ENCODE assay signal across 38 cellular contexts in genomic region chrX:123713841-123714240, GRCh38. TPM values are rescaled to one million over a fixed set of nuclear protein-coding genes. Genes with fewer than 3 reads are reported as not detected.
DNase-seq lines count a peak whose midpoint lies in the region; ATAC-seq and TF ChIP-seq lines count a peak whose summit lies in the region.
"Had no signal": no experiment of that assay in that cellular context is flagged by ENCODE, and none has a peak within 500 bp of the region (broad histone marks: within the 10 kb centered on the region; RNA-seq: fewer than 3 reads in every experiment).

No MANE protein-coding gene starts in this region.

- H4K91ac ChIP-seq in IMR-90 (ENCODE audit: insufficient read depth, low read depth, low read length): no peak overlapping the region

- H3K9me3 Mint-ChIP-seq in stimulated activated naive CD8-positive, alpha-beta T cell treated with anti-CD3 and anti-CD28 coated beads, Interleukin-15, Interleukin-2, amounts not matched to agents 100 ng/mL and 50 ng/mL, for 24 hours: no peaks in the 10 kb centered on the region
- no peaks in the 10 kb centered on the region for H3K9me3 Mint-ChIP-seq in stimulated activated naive CD8-positive, alpha-beta T cell treated with anti-CD3 and anti-CD28 coated beads, Interleukin-15, amount 100 ng/mL, for 72 hours
- H3K9me3 Mint-ChIP-seq: activated CD4-positive, alpha-beta memory T cell treated with anti-CD3 and anti-CD28 coated beads, Interleukin-2, amount 10 ng/mL, durations not matched to agents 7 days and 5 days; activated naive CD8-positive, alpha-beta T cell treated with anti-CD3 and anti-CD28 coated beads, Interleukin-2, amount 10 ng/mL, durations not matched to agents 7 days and 5 days; activated T-helper 17 cell treated with anti-CD3 and anti-CD28 coated beads, Interleukin-2, amount 50 U/mL, for 72 hours; T-helper 2 cell treated with Interferon-gamma antibody and Interleukin-4, amounts not matched to agents 5 μg/mL and 100 μg/mL, for 36 hours had no signal

- no peak overlapping the region for H2BK15ac ChIP-seq in IMR-90 (ENCODE audit: low read depth, low read length)

- DNase-seq in stimulated activated naive CD8-positive, alpha-beta T cell treated with anti-CD3 and anti-CD28 coated beads, Interleukin-15, amount 100 ng/mL, for 72 hours: no peak
- DNase-seq in IMR-90 (peak; percentile 22), epithelial cell of proximal tubule (ENCODE audit: low read depth) (no peak), AG20443 (ENCODE audit: low spot score) (no peak), ovary (no peak), activated gamma-delta T cell treated with Interleukin-2 at 50 U/mL for 16 hours (no peak), retina (no peak)
- DNase-seq: activated CD4-positive, alpha-beta memory T cell treated with anti-CD3 and anti-CD28 coated beads, Interleukin-2, amount 10 ng/mL, durations not matched to agents 7 days and 5 days; activated CD4-positive, alpha-beta T cell treated with anti-CD3 and anti-CD28 coated beads for 1 hour; activated CD8-positive, alpha-beta memory T cell treated with anti-CD3 and anti-CD28 coated beads, Interleukin-2, amount 50 U/mL, for 4 hours; activated naive CD8-positive, alpha-beta T cell treated with anti-CD3 and anti-CD28 coated beads, Interleukin-2, amount 10 ng/mL, durations not matched to agents 7 days and 5 days; aorta; BE2C; Caco-2; foreskin fibroblast; GF-D8; head of caudate nucleus; islet precursor cell; left lung; MM.1S; NCI-H1105 treated with DMSO at 0.1 percent for 48 hours; NCI-H1930; NCI-H526 treated with DMSO at 0.1 percent for 48 hours; NK-92 treated with Interleukin-12 subunit alpha and Interleukin-12 subunit beta, amount 100 ng/mL, for 24 hours; SIG-M5; stimulated activated CD4-positive, alpha-beta T cell treated with anti-CD3 and anti-CD28 coated beads, Interleukin-12 subunit alpha, Interleukin-12 subunit beta, amount 100 ng/mL, for 4 hours; stimulated activated CD4-positive, alpha-beta T cell treated with anti-CD3 and anti-CD28 coated beads, Interleukin-2, amount 100 ng/mL, for 48 hours; tibial artery had no signal

- H2AFZ ChIP-seq in IMR-90 (replicated peaks; ENCODE audit: low read length, poor library complexity): no peak overlapping the region

- no peak overlapping the region for H3K4me3 ChIP-seq in IMR-90 (ENCODE audit: insufficient read depth, low read depth, low read length)
- H3K4me3 ChIP-seq in epithelial cell of proximal tubule (ENCODE audit: low read depth, low read length): peak overlapping the region; percentile 2
- H3K4me3 ChIP-seq in ovary: no peak overlapping the region
- H3K4me3 ChIP-seq: cardiac muscle cell, coronary artery, left lung, tibial artery had no signal

- H3K27me3 ChIP-seq in IMR-90 (ENCODE audit: control insufficient read depth, insufficient read depth, low read length): no peaks in the 10 kb centered on the region
- no peaks in the 10 kb centered on the region for H3K27me3 ChIP-seq in ovary
- H3K27me3 ChIP-seq: BE2C, cardiac muscle cell, left lung, tibial artery had no signal

- no peaks in the 10 kb centered on the region for H3K9me1 ChIP-seq in IMR-90 (ENCODE audit: insufficient read depth, low read length)

- H2AK9ac ChIP-seq in IMR-90 (replicated peaks; ENCODE audit: low read depth, low read length, poor library complexity): no peak overlapping the region

- no peak overlapping the region for H3K23ac ChIP-seq in IMR-90 (ENCODE audit: low read depth, low read length)

- no peaks in the 10 kb centered on the region for H3K27me3 Mint-ChIP-seq in stimulated activated naive CD8-positive, alpha-beta T cell treated with anti-CD3 and anti-CD28 coated beads, Interleukin-15, Interleukin-2, amounts not matched to agents 100 ng/mL and 50 ng/mL, for 24 hours
- no peaks in the 10 kb centered on the region for H3K27me3 Mint-ChIP-seq in stimulated activated naive CD8-positive, alpha-beta T cell treated with anti-CD3 and anti-CD28 coated beads, Interleukin-15, amount 100 ng/mL, for 72 hours
- H3K27me3 Mint-ChIP-seq: activated CD4-positive, alpha-beta memory T cell treated with anti-CD3 and anti-CD28 coated beads, Interleukin-2, amount 10 ng/mL, durations not matched to agents 7 days and 5 days; activated naive CD8-positive, alpha-beta T cell treated with anti-CD3 and anti-CD28 coated beads, Interleukin-2, amount 10 ng/mL, durations not matched to agents 7 days and 5 days; activated T-helper 17 cell treated with anti-CD3 and anti-CD28 coated beads, Interleukin-2, amount 50 U/mL, for 72 hours; memory B cell had no signal

- no peak overlapping the region for H3K9ac ChIP-seq in IMR-90 (ENCODE audit: low read depth, low read length)

- no peak overlapping the region for H2BK20ac ChIP-seq in IMR-90 (ENCODE audit: low read depth, low read length)

- no peaks in the 10 kb centered on the region for H3K36me3 ChIP-seq in IMR-90 (ENCODE audit: control insufficient read depth, insufficient read depth, low read length)
- no peaks in the 10 kb centered on the region for H3K36me3 ChIP-seq in ovary
- H3K36me3 ChIP-seq: BE2C, cardiac muscle cell, tibial artery had no signal

- H2BK5ac ChIP-seq in IMR-90 (ENCODE audit: low read depth, low read length, poor library complexity, severe bottlenecking): no peak overlapping the region

- no peak overlapping the region for H3K56ac ChIP-seq in IMR-90 (ENCODE audit: extremely low read depth, insufficient read depth, low read length)

- no TSS peak for BruUV-seq in IMR-90 (replicated peaks; lab: Mats Ljungman, UMichigan)

- no peaks in the 10 kb centered on the region for H3K79me1 ChIP-seq in IMR-90 (ENCODE audit: low read depth in 1 of 2, low read length in 2 of 2)

- H3K27ac ChIP-seq in IMR-90 (ENCODE audit: insufficient read depth, low read length): peak overlapping the region; percentile 35; the same call in 1 of the 2 replicates
- H3K27ac ChIP-seq in ovary: no peak overlapping the region
- H3K27ac ChIP-seq: cardiac muscle cell, coronary artery, HL-60, left lung, tibial artery had no signal

- peaks cover 29% of the 10 kb centered on the region for H3K4me1 Mint-ChIP-seq in stimulated activated naive CD8-positive, alpha-beta T cell treated with anti-CD3 and anti-CD28 coated beads, Interleukin-15, Interleukin-2, amounts not matched to agents 100 ng/mL and 50 ng/mL, for 24 hours (ENCODE audit: low read depth)
- peaks cover 24% of the 10 kb centered on the region for H3K4me1 Mint-ChIP-seq in stimulated activated naive CD8-positive, alpha-beta T cell treated with anti-CD3 and anti-CD28 coated beads, Interleukin-15, amount 100 ng/mL, for 72 hours

- H4K5ac ChIP-seq in IMR-90 (ENCODE audit: low read depth, low read length): no peak overlapping the region

- no peak overlapping the region for H2BK120ac ChIP-seq in IMR-90 (ENCODE audit: low read depth, low read length)

- dilution Hi-C loops in IMR-90 (cut with HindIII; ENCODE audit: low sequenced_read_pairs, unreplicated experiment): no loop called here

- H4K20me1 ChIP-seq in IMR-90 (ENCODE audit: insufficient read depth, low read length): peaks cover 17% of the 10 kb centered on the region

- TF ChIP-seq EP300 in ovary (IDR thresholded peaks at IDR 0.05): no peak

- TF ChIP-seq CTCF in IMR-90 (conservative IDR thresholded peaks at IDR 0.05; ENCODE audit: low read depth, low read length) (no peak), epithelial cell of proximal tubule (conservative IDR thresholded peaks at IDR 0.05; ENCODE audit: low read depth, low read length) (no peak), ovary (IDR thresholded peaks at IDR 0.05) (no peak)

- H3K4me3 Mint-ChIP-seq in stimulated activated naive CD8-positive, alpha-beta T cell treated with anti-CD3 and anti-CD28 coated beads, Interleukin-15, Interleukin-2, amounts not matched to agents 100 ng/mL and 50 ng/mL, for 24 hours: no peak overlapping the region
- no peak overlapping the region for H3K4me3 Mint-ChIP-seq in stimulated activated naive CD8-positive, alpha-beta T cell treated with anti-CD3 and anti-CD28 coated beads, Interleukin-15, amount 100 ng/mL, for 72 hours
- H3K4me3 Mint-ChIP-seq: activated CD4-positive, alpha-beta memory T cell treated with anti-CD3 and anti-CD28 coated beads, Interleukin-2, amount 10 ng/mL, durations not matched to agents 7 days and 5 days; activated naive CD8-positive, alpha-beta T cell treated with anti-CD3 and anti-CD28 coated beads, Interleukin-2, amount 10 ng/mL, durations not matched to agents 7 days and 5 days; activated T-helper 17 cell treated with anti-CD3 and anti-CD28 coated beads, Interleukin-2, amount 50 U/mL, for 72 hours; memory B cell; neural crest cell; T-helper 2 cell treated with Interferon-gamma antibody and Interleukin-4, amounts not matched to agents 5 μg/mL and 100 μg/mL, for 36 hours had no signal

- POLR2A ChIA-PET in IMR-90 (lab: Charles Lee; ENCODE audit: unreplicated experiment): no interaction called here

- CTCF ChIA-PET in IMR-90 (lab: Yijun Ruan, JAX): no interaction called here

- H3K18ac ChIP-seq in IMR-90 (ENCODE audit: low read depth, low read length): no peak overlapping the region

- intact Hi-C loops in IMR-90 (cut with micrococcal nuclease) (no loop called here), ovary (cut with DNase I) (loop anchor here in 1 of 4 donors (2.0 kb wide), 1 partner anchor 31 kb away; no protein-coding TSS in a partner anchor)

- no peak overlapping the region for H3K4ac ChIP-seq in IMR-90 (ENCODE audit: low read depth, low read length)

- H3K36me3 Mint-ChIP-seq in stimulated activated naive CD8-positive, alpha-beta T cell treated with anti-CD3 and anti-CD28 coated beads, Interleukin-15, Interleukin-2, amounts not matched to agents 100 ng/mL and 50 ng/mL, for 24 hours (ENCODE audit: low read depth): peaks cover 16% of the 10 kb centered on the region

- H3K9me3 ChIP-seq in IMR-90 (ENCODE audit: control insufficient read depth, insufficient read depth, low read length) (no peaks in the 10 kb centered on the region), ovary (no peaks in the 10 kb centered on the region)
- H3K9me3 ChIP-seq: BE2C, Caco-2, left lung, tibial artery had no signal

- H4K8ac ChIP-seq in IMR-90 (ENCODE audit: low read depth in 2 of 2, low read length in 2 of 2): no peak overlapping the region

- H3K4me1 ChIP-seq in IMR-90 (ENCODE audit: control insufficient read depth, insufficient read depth, low read length) (no peaks in the 10 kb centered on the region; the same call in 1 of the 2 replicates), ovary (ENCODE audit: insufficient read depth) (no peaks in the 10 kb centered on the region)
- H3K4me1 ChIP-seq: BE2C, Caco-2, tibial artery had no signal

- H2AK5ac ChIP-seq in IMR-90 (ENCODE audit: low read depth, low read length): no peak overlapping the region

- in situ Hi-C loops in IMR-90 (cut with MboI; ENCODE audit: low sequenced_read_pairs): no loop called here

- no peak for ATAC-seq in stimulated activated naive CD8-positive, alpha-beta T cell treated with anti-CD3 and anti-CD28 coated beads, Interleukin-15, amount 100 ng/mL, for 72 hours
- no peak for ATAC-seq in IMR-90 (ENCODE audit: low read depth)
- ATAC-seq: activated T-helper 17 cell treated with anti-CD3 and anti-CD28 coated beads, Interleukin-2, amount 50 U/mL, for 72 hours; esophagus mucosa; left lung; sciatic nerve had no signal

- H3K27ac Mint-ChIP-seq in stimulated activated naive CD8-positive, alpha-beta T cell treated with anti-CD3 and anti-CD28 coated beads, Interleukin-15, Interleukin-2, amounts not matched to agents 100 ng/mL and 50 ng/mL, for 24 hours: peak overlapping the region; percentile 55
- H3K27ac Mint-ChIP-seq in stimulated activated naive CD8-positive, alpha-beta T cell treated with anti-CD3 and anti-CD28 coated beads, Interleukin-15, amount 100 ng/mL, for 72 hours: peak overlapping the region in 1 of 2 donors; percentile 78
- H3K27ac Mint-ChIP-seq: activated CD4-positive, alpha-beta memory T cell treated with anti-CD3 and anti-CD28 coated beads, Interleukin-2, amount 10 ng/mL, durations not matched to agents 7 days and 5 days; activated naive CD8-positive, alpha-beta T cell treated with anti-CD3 and anti-CD28 coated beads, Interleukin-2, amount 10 ng/mL, durations not matched to agents 7 days and 5 days; activated T-helper 17 cell treated with anti-CD3 and anti-CD28 coated beads, Interleukin-2, amount 50 U/mL, for 72 hours; memory B cell; T-helper 2 cell treated with Interferon-gamma antibody and Interleukin-4, amounts not matched to agents 5 μg/mL and 100 μg/mL, for 36 hours had no signal

- TF ChIP-seq RAD21 in IMR-90 (IDR thresholded peaks at IDR 0.05; ENCODE audit: low read length): no peak

- H3K4me2 ChIP-seq in IMR-90 (ENCODE audit: low read depth, low read length): no peak overlapping the region; the same call in 1 of the 2 replicates

- no peak for TF ChIP-seq POLR2A in IMR-90 (IDR thresholded peaks at IDR 0.05; ENCODE audit: low read depth, low read length)
- no peak for TF ChIP-seq POLR2A in ovary (IDR thresholded peaks at IDR 0.05)

- no peak overlapping the region for H3K14ac ChIP-seq in IMR-90 (replicated peaks; ENCODE audit: low read depth, low read length)

RNA-seq across cellular contexts. Expression of gene THOC2, which starts 19.0 kb away (rescaled TPM):
- total RNA-seq in IMR-90 (2012; rRNA removed) (58.8 and 93.9 TPM in 2 replicates), epithelial cell of proximal tubule (42.2 and 47.4 TPM in 2 replicates), ovary (10 to 100 TPM; 59.0 to 91.9 (median 80.4) TPM)
- polyA plus RNA-seq in IMR-90 (2012; rRNA removed) (37.4 and 42.9 TPM in 2 replicates), ovary (10 to 100 TPM; 37.0 to 47.2 TPM)
- polyA plus RNA-seq in IMR-90 (2012; cell fraction: cytosol; rRNA removed): 4.0 and 5.5 TPM in 2 replicates
- polyA plus RNA-seq in IMR-90 (2012; cell fraction: nucleus; rRNA removed; ENCODE audit: low replicate concordance): 14.3 and 148 TPM in 2 replicates
